8 cellular contexts compared by ENCODE assay signal in genomic region chr2:96509114-96509846, GRCh38. TPM values are rescaled to one million over a fixed set of nuclear protein-coding genes. Genes with fewer than 3 reads are reported as not detected.
DNase-seq lines count a peak whose midpoint lies in the region; ATAC-seq and TF ChIP-seq lines count a peak whose summit lies in the region.

No MANE protein-coding gene starts in this region.

- peak; percentile 79 for ATAC-seq in GM18498 (IDR thresholded peaks at IDR 0.05; ENCODE audit: unreplicated experiment)
- peak; percentile 62 for ATAC-seq in HG03066 (IDR thresholded peaks at IDR 0.05; ENCODE audit: low read depth, unreplicated experiment)

- H3K36me3 ChIP-seq in liver (ENCODE audit: control insufficient read depth in 4 of 4, insufficient read depth in 3 of 4, low read depth in 1 of 4, low read length in 3 of 4), result no peaks in the 10 kb centered on the region

- no peaks in the 10 kb centered on the region for H3K27me3 ChIP-seq in liver (ENCODE audit: control insufficient read depth in 4 of 4, insufficient read depth in 4 of 4, low read length in 3 of 4)

- DNase-seq in A172 (ENCODE audit: low spot score), result peak; percentile 81
- DNase-seq in NCI-H2227 treated with DMSO at 0.1 percent for 48 hours (lab: John Stamatoyannopoulos, UW), result peak; percentile 74
- peak; percentile 41 to 54 for DNase-seq in activated CD4-positive, alpha-beta T cell treated with anti-CD3 and anti-CD28 coated beads for 4 hours
- peak; percentile 60 to 87 for DNase-seq in dermis microvascular lymphatic vessel endothelial cell (ENCODE audit: low read depth in 2 of 2)
- peak; percentile 35 to 77 (median 46) for DNase-seq in stimulated activated CD4-positive, alpha-beta T cell treated with anti-CD3 and anti-CD28 coated beads, TNF-alpha, amount 100 ng/mL, for 24 hours (ENCODE audit: low read depth in 3 of 3)

- peak; percentile 99 for TF ChIP-seq CTCF in liver (IDR thresholded peaks at IDR 0.05; ENCODE audit: low read depth, low read length, missing input control)

- H3K9ac ChIP-seq in liver (ENCODE audit: low read depth in 1 of 2, low read length in 2 of 2), result no peak overlapping the region

- H3K4me3 ChIP-seq in liver (ENCODE audit: low read depth in 1 of 3, low read length in 3 of 3), result no peak overlapping the region

- 26% methylated on average over 32 of the region's 32 CpGs for WGBS in liver

- peaks cover 1 to 40% (median 27%) of the 10 kb centered on the region in 4 donors for H3K4me1 ChIP-seq in liver (ENCODE audit: control insufficient read depth in 4 of 4, insufficient read depth in 4 of 4, low read length in 3 of 4)

- H3K9me3 ChIP-seq in liver (ENCODE audit: control insufficient read depth in 4 of 4, low read length in 3 of 4), result no peaks in the 10 kb centered on the region

- peak; percentile 98 to 100 for TF ChIP-seq RAD21 in liver (IDR thresholded peaks at IDR 0.05)

- H3K27ac ChIP-seq in liver (ENCODE audit: low read depth in 1 of 2, low read length in 2 of 2), result no peak overlapping the region

TF ChIP-seq in liver, 16 proteins besides CTCF, POLR2A, EP300 and RAD21:
- TF ChIP-seq FOXA1 (IDR thresholded peaks at IDR 0.05), result no peak
- TF ChIP-seq TAF1 (conservative IDR thresholded peaks at IDR 0.05), result no peak
- TF ChIP-seq, protein P1, sequence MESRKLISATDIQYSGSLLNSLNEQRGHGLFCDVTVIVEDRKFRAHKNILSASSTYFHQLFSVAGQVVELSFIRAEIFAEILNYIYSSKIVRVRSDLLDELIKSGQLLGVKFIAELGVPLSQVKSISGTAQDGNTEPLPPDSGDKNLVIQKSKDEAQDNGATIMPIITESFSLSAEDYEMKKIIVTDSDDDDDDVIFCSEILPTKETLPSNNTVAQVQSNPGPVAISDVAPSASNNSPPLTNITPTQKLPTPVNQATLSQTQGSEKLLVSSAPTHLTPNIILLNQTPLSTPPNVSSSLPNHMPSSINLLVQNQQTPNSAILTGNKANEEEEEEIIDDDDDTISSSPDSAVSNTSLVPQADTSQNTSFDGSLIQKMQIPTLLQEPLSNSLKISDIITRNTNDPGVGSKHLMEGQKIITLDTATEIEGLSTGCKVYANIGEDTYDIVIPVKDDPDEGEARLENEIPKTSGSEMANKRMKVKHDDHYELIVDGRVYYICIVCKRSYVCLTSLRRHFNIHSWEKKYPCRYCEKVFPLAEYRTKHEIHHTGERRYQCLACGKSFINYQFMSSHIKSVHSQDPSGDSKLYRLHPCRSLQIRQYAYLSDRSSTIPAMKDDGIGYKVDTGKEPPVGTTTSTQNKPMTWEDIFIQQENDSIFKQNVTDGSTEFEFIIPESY (IDR thresholded peaks at IDR 0.05), result no peak
- no peak for TF ChIP-seq YY1 (IDR thresholded peaks at IDR 0.05)
- TF ChIP-seq JUND (IDR thresholded peaks at IDR 0.05), result no peak
- no peak for TF ChIP-seq HNF4A (conservative IDR thresholded peaks at IDR 0.05)
- no peak for TF ChIP-seq RXRA (IDR thresholded peaks at IDR 0.05)
- no peak for TF ChIP-seq GABPA (IDR thresholded peaks at IDR 0.05 in 1 of 2, conservative IDR thresholded peaks at IDR 0.05 in 1 of 2)
- no peak for TF ChIP-seq FOXA2 (IDR thresholded peaks at IDR 0.05)
- no peak for TF ChIP-seq HNF4G (IDR thresholded peaks at IDR 0.05)
- no peak for TF ChIP-seq SP1 (IDR thresholded peaks at IDR 0.05)

RNA-seq across cellular contexts. Expression of gene NEURL3, which starts 4.1 kb away (rescaled TPM):
- total RNA-seq in A172 (2014; rRNA removed; shearing (Covaris generic)), result 0.45 and 0.93 TPM in 2 replicates
- total RNA-seq in dermis microvascular lymphatic vessel endothelial cell (0.13 TPM in 2 replicates), liver (1 to 10 TPM; 1.8 to 3.4 TPM)
- under 1 TPM; 0.61 to 0.97 TPM for polyA plus RNA-seq in liver

RNA-seq across cellular contexts. Expression of gene ARID5A, which starts 27.3 kb away (rescaled TPM):
- total RNA-seq in A172 (2014; rRNA removed; shearing (Covaris generic)), result 6.9 and 11.2 TPM in 2 replicates
- total RNA-seq in dermis microvascular lymphatic vessel endothelial cell (9.6 and 13.1 TPM in 2 replicates), liver (1 to 10 TPM; 7.4 to 9.3 TPM)
- polyA plus RNA-seq in liver, result 10 to 100 TPM; 12.7 to 17.8 TPM
